ENCODE assay signal across 8 cellular contexts in genomic region chr6:90478789-90479602, GRCh38.
A peak's percentile ranks its signal among the peaks of the same experiment; 100 is the strongest.
DNase-seq lines count a peak whose midpoint lies in the region; ATAC-seq and TF ChIP-seq lines count a peak whose summit lies in the region.

No MANE protein-coding gene starts in this region.

- no peaks in the 10 kb centered on the region for H3K9me3 Mint-ChIP-seq in Caco-2 (ENCODE audit: unreplicated experiment)

- H3K4me3 Mint-ChIP-seq in Caco-2 (ENCODE audit: unreplicated experiment), result no peak overlapping the region

- peaks cover 7% of the 10 kb centered on the region for H3K4me1 Mint-ChIP-seq in Caco-2 (ENCODE audit: low read depth, unreplicated experiment)

- no peaks in the 10 kb centered on the region for H3K9me3 ChIP-seq in Caco-2
- no peaks in the 10 kb centered on the region for H3K9me3 ChIP-seq in lower lobe of right lung

- BruUV-seq in Caco-2 (replicated peaks; lab: Mats Ljungman, UMichigan), result no TSS peak

- POLR2A ChIA-PET in Caco-2 (lab: Charles Lee), result interaction anchor here (0.5 kb wide), 1 partner anchor 19 kb away, joined by 3 read pairs; no protein-coding TSS in a partner anchor

- DNase-seq in Caco-2, result peak; percentile 88
- DNase-seq in HS-27A (ENCODE audit: low read depth), result peak; percentile 46
- peak; percentile 62 for DNase-seq in NCI-H82 treated with DMSO at 0.1 percent for 48 hours (lab: John Stamatoyannopoulos, UW; ENCODE audit: unreplicated experiment)
- DNase-seq in activated CD4-positive, alpha-beta T cell treated with anti-CD3 and anti-CD28 coated beads, Interleukin-2, amount 50 U/mL, for 4 hours, result peak; percentile 83 to 89
- peak; percentile 91 to 93 for DNase-seq in dermis microvascular lymphatic vessel endothelial cell (ENCODE audit: low read depth in 2 of 2)
- DNase-seq in lower lobe of right lung, result peak; percentile 87
- peak; percentile 67 for DNase-seq in stimulated activated CD8-positive, alpha-beta memory T cell treated with anti-CD3 and anti-CD28 coated beads, Interleukin-12 subunit alpha, Interleukin-12 subunit beta, amount 100 ng/mL, for 4 hours (ENCODE audit: low read depth)

- intact Hi-C loops in Caco-2 (cut with micrococcal nuclease; ENCODE audit: unreplicated experiment) (loop anchor here (1.0 to 10.0 kb wide), 5 partner anchors 86 to 539 kb away; no protein-coding TSS in a partner anchor), lower lobe of right lung (cut with DNase I) (loop anchor here (10.0 kb wide), 1 partner anchor 534 kb away; no protein-coding TSS in a partner anchor)

- no peak overlapping the region for H3K27ac ChIP-seq in lower lobe of right lung

- CTCF ChIA-PET in Caco-2 (lab: Charles Lee), result interaction anchor here (0.6 to 2.0 kb wide), 9 partner anchors 86 to 539 kb away, joined by 3 to 43 read pairs (median 4); no protein-coding TSS in a partner anchor

- no peaks in the 10 kb centered on the region for H3K36me3 Mint-ChIP-seq in Caco-2 (ENCODE audit: insufficient read depth, unreplicated experiment)

- no peaks in the 10 kb centered on the region for H3K27me3 Mint-ChIP-seq in Caco-2 (ENCODE audit: insufficient read depth, unreplicated experiment)

- H3K27ac Mint-ChIP-seq in Caco-2 (ENCODE audit: unreplicated experiment), result peak overlapping the region; percentile 10

- ATAC-seq in GM21381 (IDR thresholded peaks at IDR 0.05; ENCODE audit: unreplicated experiment) (peak; percentile 85), lower lobe of right lung (peak; percentile 98 to 99)

- H3K4me3 ChIP-seq in Caco-2 (ENCODE audit: low read depth, low read length), result no peak overlapping the region
- H3K4me3 ChIP-seq in lower lobe of right lung, result no peak overlapping the region

- H3K4me1 ChIP-seq in Caco-2 (no peaks in the 10 kb centered on the region), lower lobe of right lung (peaks cover 10% of the 10 kb centered on the region)

- H3K36me3 ChIP-seq in Caco-2 (ENCODE audit: control insufficient read depth, insufficient read depth, low read length) (no peaks in the 10 kb centered on the region), lower lobe of right lung (no peaks in the 10 kb centered on the region)

- H3K27me3 ChIP-seq in Caco-2 (replicated peaks; ENCODE audit: control insufficient read depth, insufficient read depth, low read length) (no peaks in the 10 kb centered on the region), lower lobe of right lung (ENCODE audit: low read depth) (no peaks in the 10 kb centered on the region)

- peak; percentile 74 to 88 for TF ChIP-seq CTCF in Caco-2 (IDR thresholded peaks at IDR 0.05; ENCODE audit: insufficient read depth in 1 of 2, low read depth in 1 of 2, low read length in 1 of 2, severe bottlenecking in 1 of 2, unreplicated experiment in 1 of 2)
- peak; percentile 94 for TF ChIP-seq CTCF in lower lobe of right lung (IDR thresholded peaks at IDR 0.05)
